In genomic region chr9:101650096-101650495, GRCh38 we compare ENCODE assay signal across 20 cellular contexts. TPM values are rescaled to one million over a fixed set of nuclear protein-coding genes. Genes with fewer than 3 reads are reported as not detected.
DNase-seq lines count a peak whose midpoint lies in the region; ATAC-seq lines count a peak whose summit lies in the region.
"Had no signal": no experiment of that assay in that cellular context is flagged by ENCODE, and none has a peak within 500 bp of the region (broad histone marks: within the 10 kb centered on the region; RNA-seq: fewer than 3 reads in every experiment).

No MANE protein-coding gene starts in this region.

- H3K4me2 ChIP-seq in trophoblast cell (ENCODE audit: low read length): no peak overlapping the region
- H3K4me2 ChIP-seq: PC-9 had no signal

- H3K27me3 Mint-ChIP-seq in stimulated activated naive CD8-positive, alpha-beta T cell treated with anti-CD3 and anti-CD28 coated beads, Interleukin-15, amount 100 ng/mL, for 72 hours: peaks cover 8% of the 10 kb centered on the region
- peaks cover 5% of the 10 kb centered on the region for H3K27me3 Mint-ChIP-seq in activated CD4-positive, alpha-beta memory T cell treated with anti-CD3 and anti-CD28 coated beads for 36 hours
- H3K27me3 Mint-ChIP-seq: stimulated activated naive B cell treated with anti-CD40 and anti-IgM and Interleukin-4, amounts not matched to agents 10 μg/mL and 1 μg/mL and 100 μg/mL, for 72 hours had no signal

- no peak overlapping the region for H3K4me3 Mint-ChIP-seq in stimulated activated naive CD8-positive, alpha-beta T cell treated with anti-CD3 and anti-CD28 coated beads, Interleukin-15, amount 100 ng/mL, for 72 hours
- H3K4me3 Mint-ChIP-seq in activated CD4-positive, alpha-beta memory T cell treated with anti-CD3 and anti-CD28 coated beads for 36 hours: no peak overlapping the region
- H3K4me3 Mint-ChIP-seq: dendritic cell treated with granulocyte-macrophage colony-stimulating factor and Interleukin-4, amounts not matched to agents 40 ng/mL and 50 ng/mL, for 4 days; stimulated activated naive B cell treated with anti-CD40 and anti-IgM and Interleukin-4, amounts not matched to agents 10 μg/mL and 1 μg/mL and 100 μg/mL, for 72 hours had no signal

- no peak overlapping the region for H3K14ac ChIP-seq in trophoblast cell (ENCODE audit: low read length)

- H3K9me3 ChIP-seq in trophoblast cell (ENCODE audit: insufficient read depth, low read depth, low read length): no peaks in the 10 kb centered on the region

- no peaks in the 10 kb centered on the region for H3K4me1 ChIP-seq in trophoblast cell (ENCODE audit: control insufficient read depth in 1 of 2, insufficient read depth in 2 of 2, low read length in 2 of 2)

- no peak overlapping the region for H3K4me3 ChIP-seq in trophoblast cell (ENCODE audit: low read depth, low read length)
- H3K4me3 ChIP-seq: PC-9 had no signal

- WGBS in trophoblast cell (ENCODE audit: extremely low coverage, insufficient coverage, insufficient read length): no CpG with 5 or more reads among the region's 1 CpG

- no peak overlapping the region for H3K23ac ChIP-seq in trophoblast cell (ENCODE audit: low read length)

- H3K9me3 Mint-ChIP-seq in stimulated activated naive CD8-positive, alpha-beta T cell treated with anti-CD3 and anti-CD28 coated beads, Interleukin-15, amount 100 ng/mL, for 72 hours: no peaks in the 10 kb centered on the region
- H3K9me3 Mint-ChIP-seq in activated CD4-positive, alpha-beta memory T cell treated with anti-CD3 and anti-CD28 coated beads for 36 hours: no peaks in the 10 kb centered on the region
- H3K9me3 Mint-ChIP-seq: dendritic cell treated with granulocyte-macrophage colony-stimulating factor and Interleukin-4, amounts not matched to agents 40 ng/mL and 50 ng/mL, for 4 days had no signal

- H3K36me3 ChIP-seq in trophoblast cell (ENCODE audit: control insufficient read depth in 1 of 2, insufficient read depth in 2 of 2, low read length in 2 of 2): no peaks in the 10 kb centered on the region

- H2BK12ac ChIP-seq in trophoblast cell (ENCODE audit: low read length): no peak overlapping the region

- H3K27ac ChIP-seq in trophoblast cell (ENCODE audit: low read depth, low read length): no peak overlapping the region
- H3K27ac ChIP-seq: PC-9 had no signal

- H3K9ac ChIP-seq in trophoblast cell (ENCODE audit: low read length): no peak overlapping the region

- CTCF ChIA-PET in activated CD4-positive, alpha-beta memory T cell treated with anti-CD3 and anti-CD28 coated beads for 36 hours (lab: Charles Lee): no interaction called here

- H2BK120ac ChIP-seq in trophoblast cell (ENCODE audit: insufficient read depth, low read length, poor library complexity): no peak overlapping the region

- no peaks in the 10 kb centered on the region for H3K27me3 ChIP-seq in trophoblast cell (ENCODE audit: insufficient read depth, low read length)

- H3K4ac ChIP-seq in trophoblast cell (ENCODE audit: low read depth, low read length): no peak overlapping the region

- peaks cover 9% of the 10 kb centered on the region for H3K4me1 Mint-ChIP-seq in stimulated activated naive CD8-positive, alpha-beta T cell treated with anti-CD3 and anti-CD28 coated beads, Interleukin-15, amount 100 ng/mL, for 72 hours
- no peaks in the 10 kb centered on the region for H3K4me1 Mint-ChIP-seq in activated CD4-positive, alpha-beta memory T cell treated with anti-CD3 and anti-CD28 coated beads for 36 hours (ENCODE audit: low read depth)
- H3K4me1 Mint-ChIP-seq: stimulated activated naive B cell treated with anti-CD40 and anti-IgM and Interleukin-4, amounts not matched to agents 10 μg/mL and 1 μg/mL and 100 μg/mL, for 72 hours had no signal

- H3K79me2 ChIP-seq in trophoblast cell (ENCODE audit: control insufficient read depth, insufficient read depth, low read length, poor library complexity): no peaks in the 10 kb centered on the region

- no peak for DNase-seq in stimulated activated naive CD8-positive, alpha-beta T cell treated with anti-CD3 and anti-CD28 coated beads, Interleukin-15, amount 100 ng/mL, for 72 hours
- DNase-seq in stimulated activated naive CD8-positive, alpha-beta T cell treated with anti-CD3 and anti-CD28 coated beads, Interleukin-15, Interleukin-2, amounts not matched to agents 100 U/mL and 50 U/mL, for 24 hours: no peak
- DNase-seq in activated CD4-positive, alpha-beta memory T cell treated with anti-CD3 and anti-CD28 coated beads for 36 hours: no peak
- DNase-seq in trophoblast cell (no peak), NCI-H345 treated with DMSO at 0.1 percent for 48 hours (lab: John Stamatoyannopoulos, UW; ENCODE audit: unreplicated experiment) (no peak)
- DNase-seq: head of caudate nucleus; islet precursor cell; midbrain; NCI-H446 treated with DMSO at 0.1 percent for 48 hours; nucleus accumbens; PC-9; stimulated activated naive B cell treated with anti-CD40 and anti-IgM and Interleukin-4, amounts not matched to agents 10 μg/mL and 1 μg/mL and 100 μg/mL, for 72 hours had no signal

- ATAC-seq in stimulated activated naive CD8-positive, alpha-beta T cell treated with anti-CD3 and anti-CD28 coated beads, Interleukin-15, amount 100 ng/mL, for 72 hours: peak; percentile 54
- no peak for ATAC-seq in stimulated activated naive CD8-positive, alpha-beta T cell treated with anti-CD3 and anti-CD28 coated beads, Interleukin-15, Interleukin-2, amounts not matched to agents 100 U/mL and 50 U/mL, for 24 hours
- ATAC-seq in HG02610 (IDR thresholded peaks at IDR 0.05; ENCODE audit: unreplicated experiment): peak; percentile 64
- ATAC-seq in HG03432 (IDR thresholded peaks at IDR 0.05; ENCODE audit: unreplicated experiment): peak; percentile 75
- no peak for ATAC-seq in HG03135 (IDR thresholded peaks at IDR 0.05; ENCODE audit: unreplicated experiment)
- ATAC-seq: esophagus mucosa; SK-N-SH treated with all-trans-retinoic acid at 6 μM for 48 hours; stimulated activated naive B cell treated with anti-CD40 and anti-IgM and Interleukin-4, amounts not matched to agents 10 μg/mL and 1 μg/mL and 100 μg/mL, for 72 hours had no signal

- H4K12ac ChIP-seq in trophoblast cell (ENCODE audit: low read depth, low read length): no peak overlapping the region

- no peak overlapping the region for H2AFZ ChIP-seq in trophoblast cell (ENCODE audit: insufficient read depth, low read length, poor library complexity)
- H2AFZ ChIP-seq: PC-9 had no signal

- H2BK5ac ChIP-seq in trophoblast cell (ENCODE audit: low read depth, low read length, poor library complexity): no peak overlapping the region

- H3K36me3 Mint-ChIP-seq in activated CD4-positive, alpha-beta memory T cell treated with anti-CD3 and anti-CD28 coated beads for 36 hours: no peaks in the 10 kb centered on the region
- H3K36me3 Mint-ChIP-seq: stimulated activated naive B cell treated with anti-CD40 and anti-IgM and Interleukin-4, amounts not matched to agents 10 μg/mL and 1 μg/mL and 100 μg/mL, for 72 hours had no signal

- POLR2A ChIA-PET in activated CD4-positive, alpha-beta memory T cell treated with anti-CD3 and anti-CD28 coated beads for 36 hours (lab: Charles Lee): no interaction called here

- no peak overlapping the region for H3K18ac ChIP-seq in trophoblast cell (ENCODE audit: low read length)

- intact Hi-C loops in activated CD4-positive, alpha-beta memory T cell treated with anti-CD3 and anti-CD28 coated beads for 36 hours (cut with micrococcal nuclease): no loop called here

- no peaks in the 10 kb centered on the region for H3K79me1 ChIP-seq in trophoblast cell (ENCODE audit: low read length)

- no peak overlapping the region for H4K91ac ChIP-seq in trophoblast cell (ENCODE audit: low read depth, low read length)

- no peak overlapping the region for H2AK5ac ChIP-seq in trophoblast cell (ENCODE audit: low read length)

- H3K27ac Mint-ChIP-seq in stimulated activated naive CD8-positive, alpha-beta T cell treated with anti-CD3 and anti-CD28 coated beads, Interleukin-15, amount 100 ng/mL, for 72 hours: no peak overlapping the region
- no peak overlapping the region for H3K27ac Mint-ChIP-seq in activated CD4-positive, alpha-beta memory T cell treated with anti-CD3 and anti-CD28 coated beads for 36 hours
- H3K27ac Mint-ChIP-seq: dendritic cell treated with granulocyte-macrophage colony-stimulating factor and Interleukin-4, amounts not matched to agents 40 ng/mL and 50 ng/mL, for 4 days; stimulated activated naive B cell treated with anti-CD40 and anti-IgM and Interleukin-4, amounts not matched to agents 10 μg/mL and 1 μg/mL and 100 μg/mL, for 72 hours had no signal

- H4K8ac ChIP-seq in trophoblast cell (ENCODE audit: low read depth, low read length): no peak overlapping the region

RNA-seq across cellular contexts. Expression of gene PPP3R2, which starts 55.3 kb away (rescaled TPM):
- total RNA-seq in activated CD4-positive, alpha-beta memory T cell treated with anti-CD3 and anti-CD28 coated beads for 36 hours: not detected
- polyA plus RNA-seq in trophoblast cell (2013): not detected in 2 replicates
- total RNA-seq: astrocyte, esophagus mucosa, G401, PC-9 had no signal

Comparison
In these comparisons a context has a peak if more than half of its experiments do, and no peak if none do; other contexts are left out.
1. ATAC-seq: peak in stimulated activated naive CD8-positive, alpha-beta T cell treated with anti-CD3 and anti-CD28 coated beads, Interleukin-15, amount 100 ng/mL, for 72 hours (single experiment), HG02610 (single experiment) and HG03432 (single experiment); none in stimulated activated naive CD8-positive, alpha-beta T cell treated with anti-CD3 and anti-CD28 coated beads, Interleukin-15, Interleukin-2, amounts not matched to agents 100 U/mL and 50 U/mL, for 24 hours (single experiment) and HG03135 (single experiment).